ENCODE assay signal across 1 cellular context in the genomic region with DNA sequence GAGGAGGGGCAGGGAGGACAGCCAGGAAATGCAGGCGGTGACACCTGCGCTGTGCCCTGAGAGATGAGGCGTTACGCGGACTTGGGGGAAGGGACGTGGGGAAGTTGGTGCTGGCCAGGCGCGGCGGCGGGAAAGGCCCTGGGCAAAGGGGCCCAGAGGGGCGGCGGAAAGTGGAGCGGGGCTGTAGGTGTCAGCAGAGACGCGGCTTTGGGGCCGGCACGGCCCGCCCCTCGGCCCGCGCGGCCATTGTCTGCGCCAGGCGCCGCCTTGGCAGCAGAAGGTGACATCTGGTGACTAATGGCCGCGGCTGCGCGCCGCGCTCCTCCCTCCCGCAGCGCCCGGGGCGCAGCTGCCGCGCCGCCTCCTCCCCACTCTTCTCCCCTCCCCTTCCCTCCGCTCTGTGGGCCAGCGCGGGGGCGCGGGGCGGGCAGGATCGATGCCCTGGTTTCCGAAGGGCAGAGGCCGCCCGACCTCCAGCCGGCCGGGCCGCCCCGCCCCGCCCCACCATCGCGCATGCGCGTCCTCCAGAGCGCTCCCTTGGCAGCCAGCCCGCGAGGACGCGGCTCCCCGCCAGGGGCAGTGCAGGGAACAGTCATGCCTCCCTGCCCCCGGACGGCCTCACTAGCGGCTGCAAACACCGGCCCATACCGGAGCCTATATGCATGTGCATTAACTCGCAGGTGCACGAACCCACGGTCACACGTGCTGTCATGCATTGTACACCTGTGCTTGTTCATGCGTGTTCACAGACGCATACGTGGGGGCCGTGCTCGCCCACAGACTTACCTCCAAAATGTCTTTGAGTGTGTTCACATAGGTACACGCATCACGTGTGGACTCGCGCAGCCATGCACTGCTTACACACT.
A peak's percentile ranks its signal among the peaks of the same experiment; 100 is the strongest.
TF ChIP-seq lines count a peak whose summit lies in the region.

No MANE protein-coding gene starts in this region.

TF ChIP-seq in K562, 482 proteins besides CTCF, POLR2A, EP300 and RAD21 (continued from another document and continues in another):
- TF ChIP-seq, protein P1, sequence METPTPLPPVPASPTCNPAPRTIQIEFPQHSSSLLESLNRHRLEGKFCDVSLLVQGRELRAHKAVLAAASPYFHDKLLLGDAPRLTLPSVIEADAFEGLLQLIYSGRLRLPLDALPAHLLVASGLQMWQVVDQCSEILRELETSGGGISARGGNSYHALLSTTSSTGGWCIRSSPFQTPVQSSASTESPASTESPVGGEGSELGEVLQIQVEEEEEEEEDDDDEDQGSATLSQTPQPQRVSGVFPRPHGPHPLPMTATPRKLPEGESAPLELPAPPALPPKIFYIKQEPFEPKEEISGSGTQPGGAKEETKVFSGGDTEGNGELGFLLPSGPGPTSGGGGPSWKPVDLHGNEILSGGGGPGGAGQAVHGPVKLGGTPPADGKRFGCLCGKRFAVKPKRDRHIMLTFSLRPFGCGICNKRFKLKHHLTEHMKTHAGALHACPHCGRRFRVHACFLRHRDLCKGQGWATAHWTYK (CRISPR knock-in tag; IDR thresholded peaks at IDR 0.05), result peak; percentile 75; the same call in 1 of the 2 replicates
- TF ChIP-seq SIRT6 (IDR thresholded peaks at IDR 0.05; ENCODE audit: low read depth, low read length), result no peak
- no peak for TF ChIP-seq MCM2 (IDR thresholded peaks at IDR 0.05; ENCODE audit: low read depth)
- peak in 1 of 2 experiments; percentile 39; a peak in 1 of 4 replicates for TF ChIP-seq RCOR1 (IDR thresholded peaks at IDR 0.05; ENCODE audit: borderline replicate concordance in 1 of 2, low read depth in 2 of 2, low read length in 2 of 2)
- TF ChIP-seq BRF1 (IDR thresholded peaks at IDR 0.05; ENCODE audit: borderline replicate concordance, extremely low read depth, insufficient read length), result no peak
- no peak for TF ChIP-seq YBX1 (IDR thresholded peaks at IDR 0.05)
- TF ChIP-seq EHMT2 (IDR thresholded peaks at IDR 0.05), result no peak
- no peak for TF ChIP-seq CEBPG (CRISPR knock-in tag; IDR thresholded peaks at IDR 0.05)
- TF ChIP-seq CEBPG (tag; conservative IDR thresholded peaks at IDR 0.05 in 1 of 2, IDR thresholded peaks at IDR 0.05 in 1 of 2), result no peak
- no peak for TF ChIP-seq LARP7 (IDR thresholded peaks at IDR 0.05)
- TF ChIP-seq, protein P2, sequence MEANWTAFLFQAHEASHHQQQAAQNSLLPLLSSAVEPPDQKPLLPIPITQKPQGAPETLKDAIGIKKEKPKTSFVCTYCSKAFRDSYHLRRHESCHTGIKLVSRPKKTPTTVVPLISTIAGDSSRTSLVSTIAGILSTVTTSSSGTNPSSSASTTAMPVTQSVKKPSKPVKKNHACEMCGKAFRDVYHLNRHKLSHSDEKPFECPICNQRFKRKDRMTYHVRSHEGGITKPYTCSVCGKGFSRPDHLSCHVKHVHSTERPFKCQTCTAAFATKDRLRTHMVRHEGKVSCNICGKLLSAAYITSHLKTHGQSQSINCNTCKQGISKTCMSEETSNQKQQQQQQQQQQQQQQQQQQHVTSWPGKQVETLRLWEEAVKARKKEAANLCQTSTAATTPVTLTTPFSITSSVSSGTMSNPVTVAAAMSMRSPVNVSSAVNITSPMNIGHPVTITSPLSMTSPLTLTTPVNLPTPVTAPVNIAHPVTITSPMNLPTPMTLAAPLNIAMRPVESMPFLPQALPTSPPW (CRISPR knock-in tag; IDR thresholded peaks at IDR 0.05), result peak; percentile 96
- TF ChIP-seq, protein P3, sequence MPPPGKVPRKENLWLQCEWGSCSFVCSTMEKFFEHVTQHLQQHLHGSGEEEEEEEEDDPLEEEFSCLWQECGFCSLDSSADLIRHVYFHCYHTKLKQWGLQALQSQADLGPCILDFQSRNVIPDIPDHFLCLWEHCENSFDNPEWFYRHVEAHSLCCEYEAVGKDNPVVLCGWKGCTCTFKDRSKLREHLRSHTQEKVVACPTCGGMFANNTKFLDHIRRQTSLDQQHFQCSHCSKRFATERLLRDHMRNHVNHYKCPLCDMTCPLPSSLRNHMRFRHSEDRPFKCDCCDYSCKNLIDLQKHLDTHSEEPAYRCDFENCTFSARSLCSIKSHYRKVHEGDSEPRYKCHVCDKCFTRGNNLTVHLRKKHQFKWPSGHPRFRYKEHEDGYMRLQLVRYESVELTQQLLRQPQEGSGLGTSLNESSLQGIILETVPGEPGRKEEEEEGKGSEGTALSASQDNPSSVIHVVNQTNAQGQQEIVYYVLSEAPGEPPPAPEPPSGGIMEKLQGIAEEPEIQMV (tag; conservative IDR thresholded peaks at IDR 0.05; ENCODE audit: low read depth), result no peak
- TF ChIP-seq NCOA1 (IDR thresholded peaks at IDR 0.05; ENCODE audit: low read depth), result no peak
- TF ChIP-seq, protein P4, sequence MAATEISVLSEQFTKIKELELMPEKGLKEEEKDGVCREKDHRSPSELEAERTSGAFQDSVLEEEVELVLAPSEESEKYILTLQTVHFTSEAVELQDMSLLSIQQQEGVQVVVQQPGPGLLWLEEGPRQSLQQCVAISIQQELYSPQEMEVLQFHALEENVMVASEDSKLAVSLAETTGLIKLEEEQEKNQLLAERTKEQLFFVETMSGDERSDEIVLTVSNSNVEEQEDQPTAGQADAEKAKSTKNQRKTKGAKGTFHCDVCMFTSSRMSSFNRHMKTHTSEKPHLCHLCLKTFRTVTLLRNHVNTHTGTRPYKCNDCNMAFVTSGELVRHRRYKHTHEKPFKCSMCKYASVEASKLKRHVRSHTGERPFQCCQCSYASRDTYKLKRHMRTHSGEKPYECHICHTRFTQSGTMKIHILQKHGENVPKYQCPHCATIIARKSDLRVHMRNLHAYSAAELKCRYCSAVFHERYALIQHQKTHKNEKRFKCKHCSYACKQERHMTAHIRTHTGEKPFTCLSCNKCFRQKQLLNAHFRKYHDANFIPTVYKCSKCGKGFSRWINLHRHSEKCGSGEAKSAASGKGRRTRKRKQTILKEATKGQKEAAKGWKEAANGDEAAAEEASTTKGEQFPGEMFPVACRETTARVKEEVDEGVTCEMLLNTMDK (IDR thresholded peaks at IDR 0.05; ENCODE audit: borderline replicate concordance, insufficient read depth, low read depth, low read length, poor library complexity, severe bottlenecking), result peak; percentile 88
- no peak for TF ChIP-seq NR1H2 (CRISPR knock-in tag; IDR thresholded peaks at IDR 0.05)
- no peak for TF ChIP-seq BACH1 (tag; IDR thresholded peaks at IDR 0.05)
- no peak for TF ChIP-seq ZNF764 (CRISPR knock-in tag; IDR thresholded peaks at IDR 0.05; ENCODE audit: low read depth)
- peak in 1 of 2 experiments; percentile 43; a peak in 1 of 3 replicates for TF ChIP-seq CBX3 (IDR thresholded peaks at IDR 0.05; ENCODE audit: borderline replicate concordance in 1 of 2, low read length in 2 of 2)
- no peak for TF ChIP-seq ZNF316 (IDR thresholded peaks at IDR 0.05)
- TF ChIP-seq KLF16 (IDR thresholded peaks at IDR 0.05), result peak; percentile 67; the same call in 1 of the 2 replicates
- TF ChIP-seq NUFIP1 (IDR thresholded peaks at IDR 0.05; ENCODE audit: partially characterized antibody), result no peak
- peak in 1 of 2 experiments; percentile 14; a peak in 1 of 4 replicates for TF ChIP-seq HDAC1 (IDR thresholded peaks at IDR 0.05)
- TF ChIP-seq SAP30 (IDR thresholded peaks at IDR 0.05; ENCODE audit: borderline replicate concordance, insufficient read depth, low read depth, low read length, poor library complexity, severe bottlenecking), result no peak
- peak; percentile 45; the same call in 1 of the 2 replicates for TF ChIP-seq HCFC1 (IDR thresholded peaks at IDR 0.05; ENCODE audit: low read depth, low read length)
- no peak for TF ChIP-seq NFATC3 (IDR thresholded peaks at IDR 0.05)
- TF ChIP-seq XRCC3 (IDR thresholded peaks at IDR 0.05), result no peak
- TF ChIP-seq ESRRA (IDR thresholded peaks at IDR 0.05; ENCODE audit: borderline replicate concordance, low read depth), result peak; percentile 77; the same call in 1 of the 2 replicates
- TF ChIP-seq, protein P5, sequence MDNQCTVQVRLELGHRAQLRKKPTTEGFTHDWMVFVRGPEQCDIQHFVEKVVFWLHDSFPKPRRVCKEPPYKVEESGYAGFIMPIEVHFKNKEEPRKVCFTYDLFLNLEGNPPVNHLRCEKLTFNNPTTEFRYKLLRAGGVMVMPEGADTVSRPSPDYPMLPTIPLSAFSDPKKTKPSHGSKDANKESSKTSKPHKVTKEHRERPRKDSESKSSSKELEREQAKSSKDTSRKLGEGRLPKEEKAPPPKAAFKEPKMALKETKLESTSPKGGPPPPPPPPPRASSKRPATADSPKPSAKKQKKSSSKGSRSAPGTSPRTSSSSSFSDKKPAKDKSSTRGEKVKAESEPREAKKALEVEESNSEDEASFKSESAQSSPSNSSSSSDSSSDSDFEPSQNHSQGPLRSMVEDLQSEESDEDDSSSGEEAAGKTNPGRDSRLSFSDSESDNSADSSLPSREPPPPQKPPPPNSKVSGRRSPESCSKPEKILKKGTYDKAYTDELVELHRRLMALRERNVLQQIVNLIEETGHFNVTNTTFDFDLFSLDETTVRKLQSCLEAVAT (IDR thresholded peaks at IDR 0.05), result no peak
- no peak for TF ChIP-seq POLR3G (IDR thresholded peaks at IDR 0.05; ENCODE audit: extremely low read depth, insufficient read length, insufficient replicate concordance)
- no peak for TF ChIP-seq CBX8 (IDR thresholded peaks at IDR 0.05; ENCODE audit: borderline replicate concordance, extremely low read depth, low read depth, low read length, poor library complexity, severe bottlenecking)
- TF ChIP-seq, protein P6, sequence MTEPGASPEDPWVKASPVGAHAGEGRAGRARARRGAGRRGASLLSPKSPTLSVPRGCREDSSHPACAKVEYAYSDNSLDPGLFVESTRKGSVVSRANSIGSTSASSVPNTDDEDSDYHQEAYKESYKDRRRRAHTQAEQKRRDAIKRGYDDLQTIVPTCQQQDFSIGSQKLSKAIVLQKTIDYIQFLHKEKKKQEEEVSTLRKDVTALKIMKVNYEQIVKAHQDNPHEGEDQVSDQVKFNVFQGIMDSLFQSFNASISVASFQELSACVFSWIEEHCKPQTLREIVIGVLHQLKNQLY (CRISPR knock-in tag; conservative IDR thresholded peaks at IDR 0.05), result no peak
- TF ChIP-seq FOXK2 (conservative IDR thresholded peaks at IDR 0.05 in 1 of 2, IDR thresholded peaks at IDR 0.05 in 1 of 2; ENCODE audit: low read depth in 2 of 2), result no peak
- TF ChIP-seq ZNF507 (tag; conservative IDR thresholded peaks at IDR 0.05), result no peak
- TF ChIP-seq ZNF695 (CRISPR knock-in tag; IDR thresholded peaks at IDR 0.05), result no peak
- TF ChIP-seq STAT5B (CRISPR knock-in tag; IDR thresholded peaks at IDR 0.05), result no peak
- peak in 1 of 2 experiments; percentile 81; a peak in 2 of 4 replicates for TF ChIP-seq SRF (CRISPR knock-in tag; IDR thresholded peaks at IDR 0.05)
- no peak for TF ChIP-seq SMAD3 (CRISPR knock-in tag; conservative IDR thresholded peaks at IDR 0.05)
- no peak for TF ChIP-seq PRMT5 (CRISPR knock-in tag; IDR thresholded peaks at IDR 0.05)
- TF ChIP-seq, protein P7, sequence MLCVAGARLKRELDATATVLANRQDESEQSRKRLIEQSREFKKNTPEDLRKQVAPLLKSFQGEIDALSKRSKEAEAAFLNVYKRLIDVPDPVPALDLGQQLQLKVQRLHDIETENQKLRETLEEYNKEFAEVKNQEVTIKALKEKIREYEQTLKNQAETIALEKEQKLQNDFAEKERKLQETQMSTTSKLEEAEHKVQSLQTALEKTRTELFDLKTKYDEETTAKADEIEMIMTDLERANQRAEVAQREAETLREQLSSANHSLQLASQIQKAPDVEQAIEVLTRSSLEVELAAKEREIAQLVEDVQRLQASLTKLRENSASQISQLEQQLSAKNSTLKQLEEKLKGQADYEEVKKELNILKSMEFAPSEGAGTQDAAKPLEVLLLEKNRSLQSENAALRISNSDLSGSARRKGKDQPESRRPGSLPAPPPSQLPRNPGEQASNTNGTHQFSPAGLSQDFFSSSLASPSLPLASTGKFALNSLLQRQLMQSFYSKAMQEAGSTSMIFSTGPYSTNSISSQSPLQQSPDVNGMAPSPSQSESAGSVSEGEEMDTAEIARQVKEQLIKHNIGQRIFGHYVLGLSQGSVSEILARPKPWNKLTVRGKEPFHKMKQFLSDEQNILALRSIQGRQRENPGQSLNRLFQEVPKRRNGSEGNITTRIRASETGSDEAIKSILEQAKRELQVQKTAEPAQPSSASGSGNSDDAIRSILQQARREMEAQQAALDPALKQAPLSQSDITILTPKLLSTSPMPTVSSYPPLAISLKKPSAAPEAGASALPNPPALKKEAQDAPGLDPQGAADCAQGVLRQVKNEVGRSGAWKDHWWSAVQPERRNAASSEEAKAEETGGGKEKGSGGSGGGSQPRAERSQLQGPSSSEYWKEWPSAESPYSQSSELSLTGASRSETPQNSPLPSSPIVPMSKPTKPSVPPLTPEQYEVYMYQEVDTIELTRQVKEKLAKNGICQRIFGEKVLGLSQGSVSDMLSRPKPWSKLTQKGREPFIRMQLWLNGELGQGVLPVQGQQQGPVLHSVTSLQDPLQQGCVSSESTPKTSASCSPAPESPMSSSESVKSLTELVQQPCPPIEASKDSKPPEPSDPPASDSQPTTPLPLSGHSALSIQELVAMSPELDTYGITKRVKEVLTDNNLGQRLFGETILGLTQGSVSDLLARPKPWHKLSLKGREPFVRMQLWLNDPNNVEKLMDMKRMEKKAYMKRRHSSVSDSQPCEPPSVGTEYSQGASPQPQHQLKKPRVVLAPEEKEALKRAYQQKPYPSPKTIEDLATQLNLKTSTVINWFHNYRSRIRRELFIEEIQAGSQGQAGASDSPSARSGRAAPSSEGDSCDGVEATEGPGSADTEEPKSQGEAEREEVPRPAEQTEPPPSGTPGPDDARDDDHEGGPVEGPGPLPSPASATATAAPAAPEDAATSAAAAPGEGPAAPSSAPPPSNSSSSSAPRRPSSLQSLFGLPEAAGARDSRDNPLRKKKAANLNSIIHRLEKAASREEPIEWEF (CRISPR knock-in tag; IDR thresholded peaks at IDR 0.05), result no peak
- no peak for TF ChIP-seq ADNP (tag; IDR thresholded peaks at IDR 0.05)
- no peak for TF ChIP-seq CBX2 (IDR thresholded peaks at IDR 0.05; ENCODE audit: insufficient read depth, low read length, poor library complexity, severe bottlenecking)
- TF ChIP-seq KDM1A (IDR thresholded peaks at IDR 0.05), result no peak
- no peak for TF ChIP-seq NCOA2 (IDR thresholded peaks at IDR 0.05; ENCODE audit: partially characterized antibody in 2 of 2)
- no peak for TF ChIP-seq MIER1 (IDR thresholded peaks at IDR 0.05; ENCODE audit: low read depth)
- TF ChIP-seq GTF2E2 (tag; IDR thresholded peaks at IDR 0.05), result no peak
- TF ChIP-seq KHSRP (IDR thresholded peaks at IDR 0.05), result no peak
- TF ChIP-seq ARID2 (IDR thresholded peaks at IDR 0.05), result no peak
- peak; percentile 95 for TF ChIP-seq MEIS2 (IDR thresholded peaks at IDR 0.05; ENCODE audit: partially characterized antibody)
- TF ChIP-seq, protein P8, sequence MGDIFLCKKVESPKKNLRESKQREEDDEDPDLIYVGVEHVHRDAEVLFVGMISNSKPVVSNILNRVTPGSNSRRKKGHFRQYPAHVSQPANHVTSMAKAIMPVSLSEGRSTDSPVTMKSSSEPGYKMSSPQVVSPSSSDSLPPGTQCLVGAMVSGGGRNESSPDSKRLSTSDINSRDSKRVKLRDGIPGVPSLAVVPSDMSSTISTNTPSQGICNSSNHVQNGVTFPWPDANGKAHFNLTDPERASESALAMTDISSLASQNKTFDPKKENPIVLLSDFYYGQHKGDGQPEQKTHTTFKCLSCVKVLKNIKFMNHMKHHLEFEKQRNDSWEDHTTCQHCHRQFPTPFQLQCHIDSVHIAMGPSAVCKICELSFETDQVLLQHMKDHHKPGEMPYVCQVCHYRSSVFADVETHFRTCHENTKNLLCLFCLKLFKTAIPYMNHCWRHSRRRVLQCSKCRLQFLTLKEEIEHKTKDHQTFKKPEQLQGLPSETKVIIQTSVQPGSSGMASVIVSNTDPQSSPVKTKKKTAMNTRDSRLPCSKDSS (IDR thresholded peaks at IDR 0.05; ENCODE audit: low read depth, partially characterized antibody), result no peak
- TF ChIP-seq ZNF445 (CRISPR knock-in tag; IDR thresholded peaks at IDR 0.05; ENCODE audit: low read depth), result no peak
- TF ChIP-seq POLR2AphosphoS5 (IDR thresholded peaks at IDR 0.05; ENCODE audit: control insufficient read depth, insufficient read depth, low read depth, low read length), result 0 out of 2 replicates have a peak, but pooled peaks have one; percentile 30
- TF ChIP-seq GTF2A2 (tag; IDR thresholded peaks at IDR 0.05), result no peak
- peak; percentile 76; the same call in 1 of the 2 replicates for TF ChIP-seq KLF13 (tag; IDR thresholded peaks at IDR 0.05; ENCODE audit: borderline replicate concordance, low read depth)
